In the genomic region with DNA sequence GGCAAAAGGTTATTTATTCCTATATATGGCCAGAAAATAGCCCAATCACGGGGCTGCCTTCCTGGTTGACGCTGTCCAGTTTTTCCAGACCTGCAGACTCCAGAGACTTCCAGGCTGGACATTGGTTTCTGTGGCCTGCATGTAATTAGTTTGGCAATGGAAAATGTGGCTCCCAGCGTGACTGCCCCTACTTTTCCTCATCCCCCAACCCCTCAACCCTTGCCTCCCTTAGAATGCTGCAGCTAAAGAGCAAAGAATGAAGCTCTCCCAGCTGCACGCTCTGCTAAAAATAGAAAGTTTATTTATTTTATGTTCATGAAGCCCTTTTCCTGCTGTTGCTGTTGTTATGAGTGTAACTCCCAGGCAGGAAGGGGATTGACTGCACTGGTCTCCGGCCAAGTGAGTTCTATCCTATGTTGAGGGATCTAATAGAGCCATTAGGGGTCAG, we compare ENCODE assay signal across 15 cellular contexts. TPM values are rescaled to one million over a fixed set of nuclear protein-coding genes. Genes with fewer than 3 reads are reported as not detected.
A peak's percentile ranks its signal among the peaks of the same experiment; 100 is the strongest.
DNase-seq lines count a peak whose midpoint lies in the region; ATAC-seq, FAIRE-seq and TF ChIP-seq lines count a peak whose summit lies in the region.
"Had no signal": no experiment of that assay in that cellular context is flagged by ENCODE, and none has a peak within 500 bp of the region (broad histone marks: within the 10 kb centered on the region; RNA-seq: fewer than 3 reads in every experiment).

No MANE protein-coding gene starts in this region.

- 4 to 11% methylated on average over 5 of the region's 5 CpGs for WGBS in gastroesophageal sphincter (ENCODE audit: low coverage in 1 of 2), 2 donors
- 53 to 64% methylated on average over 5 of the region's 5 CpGs for WGBS in pancreas, 2 donors
- 3 to 5% methylated on average over 5 of the region's 5 CpGs for WGBS in aorta, 2 donors

- no peak for TF ChIP-seq EP300 in gastroesophageal sphincter (IDR thresholded peaks at IDR 0.05)

- FAIRE-seq in pancreas (lab: Jason Lieb, UNC): no peak
- FAIRE-seq: colon had no signal

- DNase-seq in Right ventricle myocardium inferior (ENCODE audit: missing footprints) (no peak), cardiac septum (ENCODE audit: low spot score) (no peak), pancreas (no peak), aorta (no peak), NCI-H82 treated with DMSO at 0.1 percent for 48 hours (lab: John Stamatoyannopoulos, UW; ENCODE audit: unreplicated experiment) (no peak), SW480 (ENCODE audit: low spot score) (no peak), activated T-cell treated with anti-CD3 and anti-CD28 coated beads for 4 hours (no peak)
- DNase-seq: ACHN; activated CD4-positive, alpha-beta T cell treated with anti-CD3 and anti-CD28 coated beads for 1 hour; activated effector memory CD4-positive, alpha-beta T cell treated with anti-CD3 and anti-CD28 coated beads, Interleukin-2, amount 50 U/mL, for 16 hours; naive thymus-derived CD8-positive, alpha-beta T cell; NCI-H526 treated with DMSO at 0.1 percent for 48 hours had no signal

- H3K4me1 ChIP-seq in gastroesophageal sphincter (peaks cover 0 to 24% (median 5%) of the 10 kb centered on the region in 3 donors), pancreas (no peaks in the 10 kb centered on the region), aorta (ENCODE audit: control insufficient read depth in 1 of 2, insufficient read depth in 2 of 2, low read length in 2 of 2) (peaks cover 6 to 9% of the 10 kb centered on the region in 2 donors)

- H3K9me3 ChIP-seq in gastroesophageal sphincter (no peaks in the 10 kb centered on the region), pancreas (no peaks in the 10 kb centered on the region), aorta (ENCODE audit: control insufficient read depth, low read length) (no peaks in the 10 kb centered on the region)

- no peaks in the 10 kb centered on the region for H3K36me3 ChIP-seq in gastroesophageal sphincter
- no peaks in the 10 kb centered on the region for H3K36me3 ChIP-seq in pancreas
- H3K36me3 ChIP-seq in aorta (ENCODE audit: control insufficient read depth in 1 of 2, insufficient read depth in 2 of 2, low read length in 1 of 2): no peaks in the 10 kb centered on the region

- TF ChIP-seq CTCF in gastroesophageal sphincter (IDR thresholded peaks at IDR 0.05) (no peak), pancreas (IDR thresholded peaks at IDR 0.05) (no peak)

- H3K27me3 ChIP-seq in gastroesophageal sphincter (no peaks in the 10 kb centered on the region), pancreas (no peaks in the 10 kb centered on the region), aorta (ENCODE audit: control insufficient read depth in 1 of 2, insufficient read depth in 2 of 2, low read length in 1 of 2) (no peaks in the 10 kb centered on the region)

- H3K4me3 ChIP-seq in gastroesophageal sphincter: no peak overlapping the region
- H3K4me3 ChIP-seq in pancreas: no peak overlapping the region
- H3K4me3 ChIP-seq in aorta (ENCODE audit: low read length in 2 of 2): no peak overlapping the region

- ATAC-seq in Right ventricle myocardium inferior (peak; percentile 65), gastroesophageal sphincter (peak; percentile 37), pancreas (peak in 3 of 4 donors; percentile 40 to 46 (median 44)), aorta (ENCODE audit: low FRiP score) (peak; percentile 54)
- ATAC-seq: naive thymus-derived CD8-positive, alpha-beta T cell; stimulated activated effector memory CD8-positive, alpha-beta T cell treated with anti-CD3 and anti-CD28 coated beads, Interleukin-12 subunit alpha, Interleukin-12 subunit beta, amount 100 ng/mL, for 72 hours had no signal

- intact Hi-C loops in Right ventricle myocardium inferior (cut with DNase I): loop anchor here (5.0 kb wide), 1 partner anchor 66 kb away; no protein-coding TSS in a partner anchor
- intact Hi-C loops in cardiac septum (cut with DNase I): no loop called here
- intact Hi-C loops in pancreas (cut with DNase I): no loop called here
- intact Hi-C loops in aorta (cut with DNase I): no loop called here

- no peak for TF ChIP-seq POLR2A in gastroesophageal sphincter (IDR thresholded peaks at IDR 0.05)

- H3K27ac ChIP-seq in gastroesophageal sphincter (peak overlapping the region; percentile 63 to 76 (median 72)), pancreas (peak overlapping the region in 2 of 4 donors; percentile 33 to 42), aorta (ENCODE audit: low read depth in 1 of 2, low read length in 2 of 2) (peak overlapping the region; percentile 42 to 70)

RNA-seq across cellular contexts. Expression of gene KIAA0040, which starts 8.5 kb away (rescaled TPM):
- 22.8 TPM for total RNA-seq in Right ventricle myocardium inferior
- 9.7 TPM for total RNA-seq in cardiac septum
- 10 to 100 TPM; 43.2 to 54.3 (median 46.5) TPM for total RNA-seq in gastroesophageal sphincter
- 10 to 100 TPM; 15.5 to 34.2 (median 20.7) TPM for total RNA-seq in pancreas
- 10 to 100 TPM in 1 of 2 donors, 1 to 10 TPM in 1; 8.4 to 11.6 TPM for polyA plus RNA-seq in pancreas
- 10 to 100 TPM; 23.0 to 25.8 TPM for total RNA-seq in aorta
- polyA plus RNA-seq in aorta: 10 to 100 TPM in 1 of 2 donors, 1 to 10 TPM in 1; 5.6 to 11.1 TPM
